ENCODE assay signal across 27 cellular contexts in genomic region chr11:1476946-1477736, GRCh38. TPM values are rescaled to one million over a fixed set of nuclear protein-coding genes. Genes with fewer than 3 reads are reported as not detected.
DNase-seq lines count a peak whose midpoint lies in the region; ATAC-seq, FAIRE-seq and TF ChIP-seq lines count a peak whose summit lies in the region.
"Had no signal": no experiment of that assay in that cellular context is flagged by ENCODE, and none has a peak within 500 bp of the region (broad histone marks: within the 10 kb centered on the region; RNA-seq: fewer than 3 reads in every experiment).

No MANE protein-coding gene starts in this region.

- H3K27ac ChIP-seq in upper lobe of right lung (no peak overlapping the region), neuronal stem cell (replicated peaks; ENCODE audit: low read length) (no peak overlapping the region)
- H3K27ac ChIP-seq: 22Rv1, BLaER1, KMS-11, SJCRH30 had no signal

- H3K18ac ChIP-seq in neuronal stem cell (ENCODE audit: low read length): no peak overlapping the region

- H2BK120ac ChIP-seq in neuronal stem cell (ENCODE audit: low read depth, low read length): no peak overlapping the region

- H3K4me1 ChIP-seq in upper lobe of right lung: peaks cover 3% of the 10 kb centered on the region
- peaks cover 0 to 12% of the 10 kb centered on the region in 2 donors for H3K4me1 ChIP-seq in neuronal stem cell (ENCODE audit: control insufficient read depth in 2 of 2, insufficient read depth in 1 of 2, low read depth in 1 of 2, low read length in 2 of 2)
- H3K4me1 ChIP-seq: BLaER1, Caco-2, SJCRH30 had no signal

- H3K14ac ChIP-seq in neuronal stem cell (ENCODE audit: low read length): no peak overlapping the region

- H3K4me3 ChIP-seq in bronchial epithelial cell (ENCODE audit: low read depth, low read length) (no peak overlapping the region), upper lobe of right lung (no peak overlapping the region), neuronal stem cell (ENCODE audit: low read length in 2 of 2) (no peak overlapping the region)
- H3K4me3 ChIP-seq: BLaER1, GM12878, SJCRH30 had no signal

- H2AK5ac ChIP-seq in neuronal stem cell (ENCODE audit: low read depth, low read length): no peak overlapping the region

- H3K9me3 ChIP-seq in upper lobe of right lung: no peaks in the 10 kb centered on the region
- H3K9me3 ChIP-seq in neuronal stem cell (replicated peaks in 1 of 2; ENCODE audit: control insufficient read depth in 2 of 2, insufficient read depth in 1 of 2, low read depth in 1 of 2, low read length in 2 of 2): no peaks in the 10 kb centered on the region
- H3K9me3 ChIP-seq: BLaER1, Caco-2, SJCRH30 had no signal

- no peak overlapping the region for H4K91ac ChIP-seq in neuronal stem cell (ENCODE audit: low read depth, low read length, poor library complexity)

- H3K4ac ChIP-seq in neuronal stem cell (ENCODE audit: low read length): no peak overlapping the region

- peak; percentile 90 for FAIRE-seq in bronchial epithelial cell (lab: Jason Lieb, UNC)
- FAIRE-seq: GM12878 had no signal

- no peaks in the 10 kb centered on the region for H3K4me1 Mint-ChIP-seq in activated naive CD4-positive, alpha-beta T cell treated with anti-CD3 and anti-CD28 coated beads, Interleukin-2, amount 10 ng/mL, durations not matched to agents 7 days and 5 days
- peaks cover 7% of the 10 kb centered on the region for H3K4me1 Mint-ChIP-seq in nephron progenitor cell
- H3K4me1 Mint-ChIP-seq: CD4-positive, alpha-beta memory T cell had no signal

- DNase-seq in activated naive CD4-positive, alpha-beta T cell treated with anti-CD3 and anti-CD28 coated beads, Interleukin-2, amount 10 ng/mL, durations not matched to agents 7 days and 5 days: no peak
- DNase-seq in activated naive CD4-positive, alpha-beta T cell treated with anti-CD3 and anti-CD28 coated beads, Interleukin-2, amount 50 U/mL, for 72 hours (ENCODE audit: low spot score in 2 of 2): no peak
- DNase-seq in bronchial epithelial cell (ENCODE audit: low read depth) (no peak), nephron progenitor cell (no peak), upper lobe of right lung (peak; percentile 33), neuronal stem cell (ENCODE audit: low spot score) (no peak), globus pallidus (ENCODE audit: low spot score) (no peak), SKM-1 treated with dmso at 0.1 percent for 144 hours (lab: John Stamatoyannopoulos, UW; ENCODE audit: unreplicated experiment) (no peak)
- DNase-seq: ACHN; Caco-2; CD4-positive, alpha-beta memory T cell; DMS 273 treated with DMSO at 0.1 percent for 48 hours; DMS79 treated with DMSO at 0.1 percent for 48 hours; GOT3; IMR-90; NCI-H1092 treated with DMSO at 0.1 percent for 48 hours; NCI-H1436 treated with DMSO at 0.1 percent for 48 hours; NCI-H1930; NCI-H2227 treated with DMSO at 0.1 percent for 48 hours; NCI-H510A; SJCRH30 had no signal

- no peak overlapping the region for H3K23ac ChIP-seq in neuronal stem cell (ENCODE audit: low read depth, low read length, poor library complexity)

- no peak overlapping the region for H2BK15ac ChIP-seq in neuronal stem cell (ENCODE audit: low read length)

- no peak for ATAC-seq in activated naive CD4-positive, alpha-beta T cell treated with anti-CD3 and anti-CD28 coated beads, Interleukin-2, amount 50 U/mL, for 72 hours
- no peak for ATAC-seq in upper lobe of right lung
- ATAC-seq: GM12878, HCT116, Panc1 had no signal

- H3K36me3 ChIP-seq in bronchial epithelial cell (ENCODE audit: control insufficient read depth, insufficient read depth, low read length) (peaks cover 20% of the 10 kb centered on the region), upper lobe of right lung (peaks cover 71% of the 10 kb centered on the region), neuronal stem cell (replicated peaks in 1 of 2; ENCODE audit: control insufficient read depth in 2 of 2, insufficient read depth in 2 of 2, low read length in 2 of 2) (peaks cover 10 to 23% of the 10 kb centered on the region in 2 donors)
- H3K36me3 ChIP-seq: SJCRH30 had no signal

- H3K36me3 Mint-ChIP-seq in activated naive CD4-positive, alpha-beta T cell treated with anti-CD3 and anti-CD28 coated beads, Interleukin-2, amount 10 ng/mL, durations not matched to agents 7 days and 5 days: peaks cover 19% of the 10 kb centered on the region
- H3K36me3 Mint-ChIP-seq in activated naive CD4-positive, alpha-beta T cell treated with anti-CD3 and anti-CD28 coated beads, Interleukin-2, amount 50 U/mL, for 72 hours: no peaks in the 10 kb centered on the region
- H3K36me3 Mint-ChIP-seq in nephron progenitor cell (ENCODE audit: low read depth): peaks cover 10% of the 10 kb centered on the region

- H4K8ac ChIP-seq in neuronal stem cell (ENCODE audit: low read depth, low read length): no peak overlapping the region

- H3K27me3 Mint-ChIP-seq in activated naive CD4-positive, alpha-beta T cell treated with anti-CD3 and anti-CD28 coated beads, Interleukin-2, amount 10 ng/mL, durations not matched to agents 7 days and 5 days: no peaks in the 10 kb centered on the region
- H3K27me3 Mint-ChIP-seq in nephron progenitor cell (ENCODE audit: low read depth, poor library complexity): peaks cover 4% of the 10 kb centered on the region
- H3K27me3 Mint-ChIP-seq: CD4-positive, alpha-beta memory T cell had no signal

- no peak overlapping the region for H2AFZ ChIP-seq in neuronal stem cell (ENCODE audit: low read length)

- H3K9me3 Mint-ChIP-seq in activated naive CD4-positive, alpha-beta T cell treated with anti-CD3 and anti-CD28 coated beads, Interleukin-2, amount 10 ng/mL, durations not matched to agents 7 days and 5 days: no peaks in the 10 kb centered on the region
- no peaks in the 10 kb centered on the region for H3K9me3 Mint-ChIP-seq in activated naive CD4-positive, alpha-beta T cell treated with anti-CD3 and anti-CD28 coated beads, Interleukin-2, amount 50 U/mL, for 72 hours
- no peaks in the 10 kb centered on the region for H3K9me3 Mint-ChIP-seq in nephron progenitor cell
- H3K9me3 Mint-ChIP-seq: CD4-positive, alpha-beta memory T cell had no signal

- TF ChIP-seq CTCF in bronchial epithelial cell (IDR thresholded peaks at IDR 0.05; ENCODE audit: insufficient read depth, low read length, severe bottlenecking) (no peak), nephron progenitor cell (IDR thresholded peaks at IDR 0.05) (no peak), upper lobe of right lung (IDR thresholded peaks at IDR 0.05) (no peak)

- H3K4me2 ChIP-seq in neuronal stem cell (ENCODE audit: insufficient read depth, low read length, poor library complexity, severe bottlenecking): no peak overlapping the region
- H3K4me2 ChIP-seq: BLaER1, KMS-11 had no signal

- no peaks in the 10 kb centered on the region for H3K27me3 ChIP-seq in bronchial epithelial cell (ENCODE audit: control insufficient read depth, insufficient read depth, low read length)
- no peaks in the 10 kb centered on the region for H3K27me3 ChIP-seq in upper lobe of right lung
- H3K27me3 ChIP-seq in neuronal stem cell (ENCODE audit: control insufficient read depth in 3 of 3, insufficient read depth in 3 of 3, low read depth in 1 of 3, low read length in 3 of 3): no peaks in the 10 kb centered on the region
- H3K27me3 ChIP-seq: BLaER1, SJCRH30 had no signal

- intact Hi-C loops in upper lobe of right lung (cut with DNase I): no loop called here

- WGBS in neuronal stem cell (ENCODE audit: extremely low coverage in 2 of 2, insufficient read length in 2 of 2, insufficient replicate concordance in 1 of 2), 2 donors: no CpG with 5 or more reads among the region's 20 CpGs

- H2BK12ac ChIP-seq in neuronal stem cell (ENCODE audit: low read length): no peak overlapping the region

- H3K9ac ChIP-seq in neuronal stem cell (ENCODE audit: low read depth, low read length, poor library complexity): no peak overlapping the region
- H3K9ac ChIP-seq: BLaER1, KMS-11 had no signal

- peaks cover 6% of the 10 kb centered on the region for H3K79me1 ChIP-seq in neuronal stem cell (ENCODE audit: low read depth, low read length)

- CTCF ChIA-PET in activated naive CD4-positive, alpha-beta T cell treated with anti-CD3 and anti-CD28 coated beads, Interleukin-2, amount 10 ng/mL, durations not matched to agents 7 days and 5 days (lab: Charles Lee): no interaction called here

- no peak overlapping the region for H2BK5ac ChIP-seq in neuronal stem cell (ENCODE audit: low read length)

- peak overlapping the region; percentile 56 for H3K27ac Mint-ChIP-seq in activated naive CD4-positive, alpha-beta T cell treated with anti-CD3 and anti-CD28 coated beads, Interleukin-2, amount 10 ng/mL, durations not matched to agents 7 days and 5 days
- H3K27ac Mint-ChIP-seq in activated naive CD4-positive, alpha-beta T cell treated with anti-CD3 and anti-CD28 coated beads, Interleukin-2, amount 50 U/mL, for 72 hours: no peak overlapping the region
- peak overlapping the region; percentile 27 for H3K27ac Mint-ChIP-seq in nephron progenitor cell

- H3K4me3 Mint-ChIP-seq in activated naive CD4-positive, alpha-beta T cell treated with anti-CD3 and anti-CD28 coated beads, Interleukin-2, amount 10 ng/mL, durations not matched to agents 7 days and 5 days: no peak overlapping the region
- no peak overlapping the region for H3K4me3 Mint-ChIP-seq in nephron progenitor cell
- H3K4me3 Mint-ChIP-seq: CD4-positive, alpha-beta memory T cell had no signal

RNA-seq across cellular contexts. Expression of gene MOB2, which starts 9.4 kb away (rescaled TPM):
- total RNA-seq in activated naive CD4-positive, alpha-beta T cell treated with anti-CD3 and anti-CD28 coated beads, Interleukin-2, amount 50 U/mL, for 72 hours: 10 to 100 TPM; 17.7 to 23.2 TPM
- total RNA-seq in bronchial epithelial cell (38.2 and 41.1 TPM in 2 replicates), upper lobe of right lung (58.9 TPM)
- 11.1 TPM for polyA plus RNA-seq in neuronal stem cell (2013, experiment 1 of 2)
- polyA plus RNA-seq in neuronal stem cell (2013, experiment 2 of 2): 11.5 TPM

Comparison
In these comparisons a context has a peak if more than half of its experiments do, and no peak if none do; other contexts are left out.
1. H3K27ac Mint-ChIP-seq: peak in activated naive CD4-positive, alpha-beta T cell treated with anti-CD3 and anti-CD28 coated beads, Interleukin-2, amount 10 ng/mL, durations not matched to agents 7 days and 5 days (single experiment) and nephron progenitor cell (single experiment); none in activated naive CD4-positive, alpha-beta T cell treated with anti-CD3 and anti-CD28 coated beads, Interleukin-2, amount 50 U/mL, for 72 hours (0 of 2).